ENCODE assay signal across 14 cellular contexts in genomic region chr10:103205401-103205800, GRCh38. TPM values are rescaled to one million over a fixed set of nuclear protein-coding genes. Genes with fewer than 3 reads are reported as not detected.
"Had no signal": no experiment of that assay in that cellular context is flagged by ENCODE, and none has a peak within 500 bp of the region (broad histone marks: within the 10 kb centered on the region; RNA-seq: fewer than 3 reads in every experiment).

No MANE protein-coding gene starts in this region.

RNA-seq across cellular contexts. Expression of gene RPEL1, which starts 40.3 kb away (rescaled TPM):
- total RNA-seq: esophagus mucosa; gastrocnemius medialis; glomerular endothelial cell; heart left ventricle; kidney; left lobe of liver; liver; lung; naive thymus-derived CD4-positive, alpha-beta T cell; ovary; testis; urinary bladder had no signal
- polyA plus RNA-seq: heart left ventricle; hepatocyte; liver; lung; naive thymus-derived CD4-positive, alpha-beta T cell; ovary; spleen had no signal
